ENCODE assay signal across 7 cellular contexts in the genomic region with DNA sequence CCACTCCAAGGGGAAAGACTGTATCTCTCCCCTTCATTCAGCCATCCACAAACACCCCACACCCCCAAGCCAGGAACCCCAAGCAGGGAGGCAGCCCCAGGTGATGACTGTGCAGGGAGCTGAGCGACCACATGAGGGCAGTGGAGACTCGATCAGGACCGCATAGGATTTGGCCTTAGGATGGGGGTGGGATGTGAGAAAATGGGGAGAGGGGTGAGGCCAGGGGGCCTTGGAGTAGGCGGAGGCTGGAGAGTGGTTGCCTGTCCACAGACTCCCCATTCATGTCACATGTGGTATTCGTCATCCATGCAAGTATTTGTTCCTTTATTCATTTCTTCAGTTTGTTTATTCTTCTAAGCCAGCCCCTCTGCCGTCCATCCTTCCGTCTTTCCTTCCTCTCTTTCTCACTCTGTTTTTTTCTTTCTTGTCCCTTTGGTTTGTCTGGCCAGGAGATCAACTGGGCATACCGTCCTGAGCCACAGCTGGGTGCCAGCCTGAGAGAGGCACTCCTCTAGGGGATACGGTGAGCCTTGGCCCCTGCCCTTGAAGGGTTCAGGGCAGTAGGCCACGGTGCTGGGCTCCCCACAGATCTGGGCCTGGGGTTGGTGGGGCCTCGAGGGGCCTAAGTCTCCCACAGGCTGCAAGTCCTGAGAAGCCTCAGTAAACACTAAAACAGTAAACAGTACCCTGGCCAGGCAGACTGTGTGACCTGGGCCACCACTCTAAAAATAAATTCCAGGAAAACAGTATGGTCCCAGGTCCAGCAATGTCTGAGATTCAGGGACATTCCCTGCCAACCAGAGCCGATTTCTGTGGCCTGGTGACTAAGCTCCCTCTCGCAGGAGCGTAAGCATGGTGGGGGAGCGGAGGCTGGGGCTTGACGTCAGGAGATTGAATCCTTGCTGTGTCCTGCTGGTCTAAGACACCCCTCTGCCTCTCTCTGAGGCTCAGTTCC.
A peak's percentile ranks its signal among the peaks of the same experiment; 100 is the strongest.
DNase-seq lines count a peak whose midpoint lies in the region; TF ChIP-seq lines count a peak whose summit lies in the region.

No MANE protein-coding gene starts in this region.

- TF ChIP-seq RAD21 in Ishikawa (IDR thresholded peaks at IDR 0.05; ENCODE audit: low read depth), result peak; percentile 89

- peak overlapping the region; percentile 52 for H3K27ac ChIP-seq in caudate nucleus (ENCODE audit: low read depth, low read length)

- peak; percentile 72 for DNase-seq in ELR (ENCODE audit: low read depth)
- peak; percentile 14 for DNase-seq in T follicular helper cell (ENCODE audit: low read depth)
- DNase-seq in caudate nucleus (lab: John Stamatoyannopoulos, UW), result peak in 44 of 61 donors; percentile 3 to 73 (median 30)
- DNase-seq in left kidney (ENCODE audit: low read depth, low spot score), result peak; percentile 75
- peak; percentile 44 for DNase-seq in stimulated activated CD4-positive, alpha-beta T cell treated with anti-CD3 and anti-CD28 coated beads, Interleukin-4, amount 100 ng/mL, for 24 hours
- DNase-seq in NCI-H526 treated with DMSO at 0.1 percent for 48 hours (lab: John Stamatoyannopoulos, UW), result no peak

- TF ChIP-seq EP300 in Ishikawa (IDR thresholded peaks at IDR 0.05; ENCODE audit: borderline replicate concordance), result no peak

TF ChIP-seq in Ishikawa, 13 proteins besides CTCF, POLR2A, EP300 and RAD21:
- no peak for TF ChIP-seq CREB1 (IDR thresholded peaks at IDR 0.05; ENCODE audit: low read depth)
- peak; percentile 71; the same call in 1 of the 2 replicates for TF ChIP-seq ZBTB7A (IDR thresholded peaks at IDR 0.05; ENCODE audit: low read depth)
